15 cellular contexts compared by ENCODE assay signal in the genomic region with DNA sequence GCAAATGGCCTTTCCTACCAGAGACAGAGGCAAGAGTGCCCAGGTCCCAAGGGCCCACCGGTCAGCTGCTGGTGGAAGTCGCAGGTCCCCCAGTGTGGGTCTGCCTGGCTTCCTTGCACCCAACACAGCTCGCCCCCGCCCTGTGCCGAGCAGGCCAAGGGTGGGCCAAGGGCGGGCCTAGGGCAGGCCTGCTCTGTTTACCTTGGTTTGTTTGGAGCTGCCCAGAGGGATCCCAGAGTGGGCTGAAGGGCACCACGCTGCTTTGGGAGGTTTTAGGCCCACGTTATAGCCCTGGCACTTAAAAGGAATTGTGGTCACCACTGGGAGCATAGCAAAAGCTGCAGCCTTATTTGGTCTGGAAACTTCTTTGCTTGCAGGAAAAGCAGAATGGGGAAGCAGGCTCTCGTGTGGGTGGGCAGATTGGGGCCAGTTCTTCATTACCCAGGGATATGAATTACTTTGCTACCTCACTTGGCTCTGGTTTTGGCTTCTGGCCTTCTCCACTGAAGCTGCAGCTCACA. TPM values are rescaled to one million over a fixed set of nuclear protein-coding genes. Genes with fewer than 3 reads are reported as not detected.
A peak's percentile ranks its signal among the peaks of the same experiment; 100 is the strongest.
DNase-seq lines count a peak whose midpoint lies in the region; ATAC-seq and TF ChIP-seq lines count a peak whose summit lies in the region.
"Had no signal": no experiment of that assay in that cellular context is flagged by ENCODE, and none has a peak within 500 bp of the region (broad histone marks: within the 10 kb centered on the region; RNA-seq: fewer than 3 reads in every experiment).

No MANE protein-coding gene starts in this region.

- H3K4me1 Mint-ChIP-seq in chondrocyte (ENCODE audit: low read depth): peaks cover 34% of the 10 kb centered on the region
- H3K4me1 Mint-ChIP-seq in naive thymus-derived CD8-positive, alpha-beta T cell: no peaks in the 10 kb centered on the region

- peak overlapping the region in 2 of 10 donors; percentile 3 to 28 for H3K27ac ChIP-seq in heart right ventricle
- H3K27ac ChIP-seq in left ventricle myocardium inferior (replicated peaks): no peak overlapping the region
- H3K27ac ChIP-seq in mucosa of rectum (ENCODE audit: low read depth in 2 of 2, low read length in 2 of 2): peak overlapping the region; percentile 70 to 71
- peak overlapping the region; percentile 90 to 98 for H3K27ac ChIP-seq in aorta (ENCODE audit: low read depth in 1 of 2, low read length in 2 of 2)

- 66 to 72% methylated on average over 9 of the region's 9 CpGs for WGBS in heart right ventricle, 2 donors
- WGBS in aorta, 2 donors: 9 to 17% methylated on average over 9 of the region's 9 CpGs

- no peaks in the 10 kb centered on the region for H3K27me3 ChIP-seq in heart right ventricle
- no peaks in the 10 kb centered on the region for H3K27me3 ChIP-seq in left ventricle myocardium inferior (ENCODE audit: low read depth)
- H3K27me3 ChIP-seq in mucosa of rectum (ENCODE audit: control insufficient read depth in 2 of 2, insufficient read depth in 2 of 2, low read length in 2 of 2): no peaks in the 10 kb centered on the region
- no peaks in the 10 kb centered on the region for H3K27me3 ChIP-seq in aorta (ENCODE audit: control insufficient read depth in 1 of 2, insufficient read depth in 2 of 2, low read length in 1 of 2)

- ATAC-seq in heart right ventricle (peak in 6 of 8 donors; percentile 13 to 46 (median 34)), aorta (ENCODE audit: low FRiP score) (peak; percentile 87), GM19463 (IDR thresholded peaks at IDR 0.05; ENCODE audit: unreplicated experiment) (no peak), GM19397 (IDR thresholded peaks at IDR 0.05; ENCODE audit: unreplicated experiment) (no peak)
- ATAC-seq in naive thymus-derived CD8-positive, alpha-beta T cell: no peak
- ATAC-seq: effector memory CD8-positive, alpha-beta T cell had no signal

- no peak overlapping the region for H3K4me3 ChIP-seq in heart right ventricle
- no peak overlapping the region for H3K4me3 ChIP-seq in left ventricle myocardium inferior
- H3K4me3 ChIP-seq in mucosa of rectum (ENCODE audit: low read length in 2 of 2): no peak overlapping the region
- H3K4me3 ChIP-seq in aorta (ENCODE audit: low read length in 2 of 2): no peak overlapping the region

- no peaks in the 10 kb centered on the region for H3K27me3 Mint-ChIP-seq in chondrocyte (ENCODE audit: low read depth)
- H3K27me3 Mint-ChIP-seq in naive thymus-derived CD8-positive, alpha-beta T cell: no peaks in the 10 kb centered on the region
- H3K27me3 Mint-ChIP-seq: activated CD4-positive, alpha-beta memory T cell treated with anti-CD3 and anti-CD28 coated beads for 36 hours; activated naive CD4-positive, alpha-beta T cell treated with anti-CD3 and anti-CD28 coated beads, Interleukin-2, amount 10 ng/mL, durations not matched to agents 7 days and 5 days had no signal

- H3K9me3 ChIP-seq in heart right ventricle (no peaks in the 10 kb centered on the region), left ventricle myocardium inferior (replicated peaks) (no peaks in the 10 kb centered on the region), mucosa of rectum (ENCODE audit: control insufficient read depth in 2 of 2, low read length in 2 of 2) (no peaks in the 10 kb centered on the region), aorta (ENCODE audit: control insufficient read depth, low read length) (no peaks in the 10 kb centered on the region)

- no peak overlapping the region for H3K9ac ChIP-seq in mucosa of rectum (ENCODE audit: low read depth in 1 of 2, low read length in 2 of 2)

- POLR2A ChIA-PET in naive thymus-derived CD8-positive, alpha-beta T cell (lab: Charles Lee): no interaction called here

- H3K9me3 Mint-ChIP-seq in chondrocyte (ENCODE audit: low read depth): no peaks in the 10 kb centered on the region
- no peaks in the 10 kb centered on the region for H3K9me3 Mint-ChIP-seq in naive thymus-derived CD8-positive, alpha-beta T cell
- H3K9me3 Mint-ChIP-seq: activated CD4-positive, alpha-beta memory T cell treated with anti-CD3 and anti-CD28 coated beads for 36 hours; activated naive CD4-positive, alpha-beta T cell treated with anti-CD3 and anti-CD28 coated beads, Interleukin-2, amount 10 ng/mL, durations not matched to agents 7 days and 5 days; effector memory CD8-positive, alpha-beta T cell had no signal

- H3K4me3 Mint-ChIP-seq in chondrocyte (ENCODE audit: unreplicated experiment): no peak overlapping the region
- no peak overlapping the region for H3K4me3 Mint-ChIP-seq in naive thymus-derived CD8-positive, alpha-beta T cell
- H3K4me3 Mint-ChIP-seq: activated CD4-positive, alpha-beta memory T cell treated with anti-CD3 and anti-CD28 coated beads for 36 hours; activated naive CD4-positive, alpha-beta T cell treated with anti-CD3 and anti-CD28 coated beads, Interleukin-2, amount 10 ng/mL, durations not matched to agents 7 days and 5 days; effector memory CD8-positive, alpha-beta T cell had no signal

- TF ChIP-seq CTCF in heart right ventricle (IDR thresholded peaks at IDR 0.05): no peak
- TF ChIP-seq CTCF in left ventricle myocardium inferior (IDR thresholded peaks at IDR 0.05; ENCODE audit: borderline replicate concordance): no peak
- no peak for TF ChIP-seq CTCF in chondrocyte (IDR thresholded peaks at IDR 0.05)

- H3K36me3 ChIP-seq in heart right ventricle: peaks cover 0 to 36% (median 17%) of the 10 kb centered on the region in 9 donors
- H3K36me3 ChIP-seq in left ventricle myocardium inferior: peaks cover 25% of the 10 kb centered on the region
- peaks cover 16 to 21% of the 10 kb centered on the region in 2 donors for H3K36me3 ChIP-seq in mucosa of rectum (ENCODE audit: control insufficient read depth in 2 of 2, insufficient read depth in 2 of 2, low read length in 2 of 2)
- H3K36me3 ChIP-seq in aorta (ENCODE audit: control insufficient read depth in 1 of 2, insufficient read depth in 2 of 2, low read length in 1 of 2): no peaks in the 10 kb centered on the region

- H3K27ac Mint-ChIP-seq in chondrocyte (ENCODE audit: unreplicated experiment): peak overlapping the region; percentile 59
- peak overlapping the region in 2 of 10 donors; percentile 27 to 36 for H3K27ac Mint-ChIP-seq in naive thymus-derived CD8-positive, alpha-beta T cell
- H3K27ac Mint-ChIP-seq: activated CD4-positive, alpha-beta memory T cell treated with anti-CD3 and anti-CD28 coated beads for 36 hours; activated naive CD4-positive, alpha-beta T cell treated with anti-CD3 and anti-CD28 coated beads, Interleukin-2, amount 10 ng/mL, durations not matched to agents 7 days and 5 days; effector memory CD8-positive, alpha-beta T cell had no signal

- H3K4me1 ChIP-seq in heart right ventricle (peaks cover 0 to 14% (median 6%) of the 10 kb centered on the region in 9 donors), left ventricle myocardium inferior (peaks cover 12% of the 10 kb centered on the region), mucosa of rectum (ENCODE audit: control insufficient read depth in 2 of 2, insufficient read depth in 2 of 2, low read length in 2 of 2) (peaks cover 6 to 9% of the 10 kb centered on the region in 2 donors), aorta (ENCODE audit: control insufficient read depth in 1 of 2, insufficient read depth in 2 of 2, low read length in 2 of 2) (no peaks in the 10 kb centered on the region)

- H3K36me3 Mint-ChIP-seq in chondrocyte (ENCODE audit: low read depth): peaks cover 5% of the 10 kb centered on the region
- peaks cover 0 to 16% (median 5%) of the 10 kb centered on the region in 3 donors for H3K36me3 Mint-ChIP-seq in naive thymus-derived CD8-positive, alpha-beta T cell

- intact Hi-C loops in heart right ventricle (cut with DNase I): loop anchor here in 1 of 10 donors (2.0 kb wide), 1 partner anchor 72 kb away; no protein-coding TSS in a partner anchor
- intact Hi-C loops in left ventricle myocardium inferior (cut with micrococcal nuclease): no loop called here
- intact Hi-C loops in aorta (cut with DNase I): loop anchor here in 1 of 2 donors (5.0 kb wide), 1 partner anchor 69 kb away; a partner anchor contains a TSS

- DNase-seq in heart right ventricle (no peak), left ventricle myocardium inferior (no peak), chondrocyte (ENCODE audit: low spot score) (no peak), aorta (peak; percentile 78 to 84)
- DNase-seq in naive thymus-derived CD8-positive, alpha-beta T cell: no peak
- DNase-seq: activated CD4-positive, alpha-beta memory T cell treated with anti-CD3 and anti-CD28 coated beads for 36 hours; activated naive CD4-positive, alpha-beta T cell treated with anti-CD3 and anti-CD28 coated beads, Interleukin-2, amount 10 ng/mL, durations not matched to agents 7 days and 5 days; effector memory CD8-positive, alpha-beta T cell; hypothalamus; MM.1S; NCI-H748 treated with DMSO at 0.1 percent for 48 hours had no signal

RNA-seq across cellular contexts. Expression of a gene that starts 38.0 kb away (rescaled TPM):
- total RNA-seq in heart right ventricle: not detected
- not detected for polyA plus RNA-seq in heart right ventricle
- total RNA-seq in left ventricle myocardium inferior: not detected
- not detected in 3 replicates for total RNA-seq in chondrocyte
- total RNA-seq in aorta: under 1 TPM in 1 of 2 donors, not detected in 1; 0.49 TPM
- polyA plus RNA-seq in aorta: not detected
- not detected for total RNA-seq in naive thymus-derived CD8-positive, alpha-beta T cell
- polyA plus RNA-seq in naive thymus-derived CD8-positive, alpha-beta T cell: under 1 TPM in 1 of 3 donors, not detected in 2; 0.36 TPM
- total RNA-seq: activated CD4-positive, alpha-beta memory T cell treated with anti-CD3 and anti-CD28 coated beads for 36 hours; myocyte had no signal

RNA-seq across cellular contexts. Expression of a gene that starts 39.1 kb away (rescaled TPM):
- 10 to 100 TPM in 8 of 10 donors, 1 to 10 TPM in 2; 9.0 to 17.7 (median 12.1) TPM for total RNA-seq in heart right ventricle
- 10 to 100 TPM in 1 of 2 donors, 1 to 10 TPM in 1; 9.1 to 24.3 TPM for polyA plus RNA-seq in heart right ventricle
- 13.2 TPM for total RNA-seq in left ventricle myocardium inferior
- total RNA-seq in chondrocyte: 17.4 to 21.4 TPM (median 18.1 TPM) in 3 replicates
- total RNA-seq in aorta: 10 to 100 TPM; 24.6 to 33.6 TPM
- polyA plus RNA-seq in aorta: 10 to 100 TPM in 1 of 2 donors, 1 to 10 TPM in 1; 5.6 to 64.7 TPM
- total RNA-seq in naive thymus-derived CD8-positive, alpha-beta T cell: 10 to 100 TPM; 28.5 to 32.5 TPM
- 10 to 100 TPM in 1 of 3 donors, 1 to 10 TPM in 2; 5.1 to 10.5 (median 6.0) TPM for polyA plus RNA-seq in naive thymus-derived CD8-positive, alpha-beta T cell

RNA-seq across cellular contexts. Expression of a gene that starts 39.2 kb away (rescaled TPM):
- total RNA-seq in heart right ventricle (100 to 1,000 TPM in 4 of 10 donors, 10 to 100 TPM in 6; 63.2 to 138 (median 96.7) TPM), left ventricle myocardium inferior (121 TPM), chondrocyte (31.5 to 41.4 TPM (median 36.9 TPM) in 3 replicates), aorta (10 to 100 TPM; 31.7 to 37.0 TPM)
- polyA plus RNA-seq in heart right ventricle (100 to 1,000 TPM; 139 to 186 TPM), aorta (10 to 100 TPM; 51.7 to 69.7 TPM)
- 10 to 100 TPM; 40.7 to 41.4 TPM for total RNA-seq in naive thymus-derived CD8-positive, alpha-beta T cell
- polyA plus RNA-seq in naive thymus-derived CD8-positive, alpha-beta T cell: 100 to 1,000 TPM; 109 to 134 (median 127) TPM

Comparison
In these comparisons a context has a peak if more than half of its experiments do, and no peak if none do; other contexts are left out.
1. ATAC-seq: peak in heart right ventricle (6 of 8) and aorta (single experiment); none in GM19463 (single experiment), GM19397 (single experiment) and naive thymus-derived CD8-positive, alpha-beta T cell (0 of 2).
2. DNase-seq: peak in aorta (2 of 2); none in heart right ventricle (0 of 2), left ventricle myocardium inferior (single experiment), chondrocyte (single experiment) and naive thymus-derived CD8-positive, alpha-beta T cell (0 of 10).